ENCODE assay signal across 21 cellular contexts in the genomic region with DNA sequence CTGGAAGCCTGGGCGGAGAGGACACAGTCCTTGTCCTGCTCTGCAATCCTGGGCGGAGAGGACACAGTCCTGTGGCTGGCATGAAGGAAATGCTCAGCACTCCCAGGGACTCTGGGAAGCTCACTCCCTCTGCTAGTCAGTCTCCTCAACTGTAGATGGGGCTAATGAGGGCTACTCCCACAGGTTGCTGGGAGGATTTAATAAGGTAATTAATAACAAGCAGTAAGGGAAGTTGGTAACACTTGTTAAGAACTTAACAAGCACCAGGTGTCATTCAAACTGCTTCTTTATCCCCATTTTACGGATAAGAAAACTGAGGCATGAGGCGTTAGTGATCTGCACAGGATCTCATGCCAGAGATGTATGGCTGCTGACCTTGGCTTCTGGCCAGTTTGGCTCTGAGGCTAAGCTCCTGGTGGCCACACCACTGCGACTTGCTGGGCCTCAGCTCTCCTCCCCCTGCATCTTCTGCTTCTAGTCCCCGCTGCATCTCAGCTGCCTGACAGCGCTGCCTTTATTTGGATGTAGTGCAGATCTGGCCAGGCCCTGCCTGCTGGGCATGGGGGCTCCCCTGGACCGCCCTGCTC. TPM values are rescaled to one million over a fixed set of nuclear protein-coding genes. Genes with fewer than 3 reads are reported as not detected.
DNase-seq lines count a peak whose midpoint lies in the region; ATAC-seq, FAIRE-seq and TF ChIP-seq lines count a peak whose summit lies in the region.
"Had no signal": no experiment of that assay in that cellular context is flagged by ENCODE, and none has a peak within 500 bp of the region (broad histone marks: within the 10 kb centered on the region; RNA-seq: fewer than 3 reads in every experiment).

No MANE protein-coding gene starts in this region.

- H3K14ac ChIP-seq in mesenchymal stem cell (ENCODE audit: low read length in 2 of 2), result peak overlapping the region in 1 of 2 experiments; percentile 9

- peaks cover 10% of the 10 kb centered on the region for H3K27me3 Mint-ChIP-seq in CD4-positive, CD25-positive, alpha-beta regulatory T cell
- peaks cover 31% of the 10 kb centered on the region for H3K27me3 Mint-ChIP-seq in astrocyte (ENCODE audit: low read depth, unreplicated experiment)

- no peak overlapping the region for H3K23ac ChIP-seq in mesenchymal stem cell (ENCODE audit: low read length in 2 of 2)

- H3K36me3 Mint-ChIP-seq in CD4-positive, CD25-positive, alpha-beta regulatory T cell, result no peaks in the 10 kb centered on the region
- no peaks in the 10 kb centered on the region for H3K36me3 Mint-ChIP-seq in astrocyte (ENCODE audit: low read depth, unreplicated experiment)
- H3K36me3 Mint-ChIP-seq: stimulated activated memory B cell treated with anti-CD40 and anti-IgM and Interleukin-4, amounts not matched to agents 10 μg/mL and 1 μg/mL and 100 μg/mL, for 72 hours had no signal

- no peak overlapping the region for H2BK12ac ChIP-seq in mesenchymal stem cell (ENCODE audit: low read length in 2 of 2)

- H3K79me2 ChIP-seq in astrocyte (ENCODE audit: insufficient read depth, low read length), result no peaks in the 10 kb centered on the region

- no peaks in the 10 kb centered on the region for H3K79me1 ChIP-seq in mesenchymal stem cell (replicated peaks; ENCODE audit: low read length, poor library complexity, severe bottlenecking)

- no peak for FAIRE-seq in astrocyte (lab: Jason Lieb, UNC)

- no peaks in the 10 kb centered on the region for H3K36me3 ChIP-seq in CD4-positive, CD25-positive, alpha-beta regulatory T cell (ENCODE audit: control insufficient read depth, insufficient read depth, low read length)
- no peaks in the 10 kb centered on the region for H3K36me3 ChIP-seq in astrocyte (ENCODE audit: insufficient read depth, low read length)
- H3K36me3 ChIP-seq in mesenchymal stem cell (ENCODE audit: control insufficient read depth in 1 of 2, insufficient read depth in 2 of 2, low read depth in 1 of 2, low read length in 2 of 2), result no peaks in the 10 kb centered on the region
- H3K36me3 ChIP-seq in lower lobe of right lung, result no peaks in the 10 kb centered on the region
- H3K36me3 ChIP-seq: HAP-1, upper lobe of left lung had no signal

- H3K4me1 ChIP-seq in CD4-positive, CD25-positive, alpha-beta regulatory T cell (ENCODE audit: control insufficient read depth, insufficient read depth, low read length, poor library complexity, severe bottlenecking), result peaks cover 63% of the 10 kb centered on the region
- H3K4me1 ChIP-seq in astrocyte (ENCODE audit: insufficient read depth, low read length), result peaks cover 21% of the 10 kb centered on the region
- H3K4me1 ChIP-seq in mesenchymal stem cell (ENCODE audit: control insufficient read depth, insufficient read depth, low read depth, low read length), result peaks cover 39% of the 10 kb centered on the region
- peaks cover 8% of the 10 kb centered on the region for H3K4me1 ChIP-seq in lower lobe of right lung
- H3K4me1 ChIP-seq: HAP-1 had no signal

- no peak overlapping the region for H4K91ac ChIP-seq in mesenchymal stem cell (ENCODE audit: low read length)

- peak overlapping the region; percentile 89 to 97 (median 91) for H3K27ac Mint-ChIP-seq in CD4-positive, CD25-positive, alpha-beta regulatory T cell
- no peak overlapping the region for H3K27ac Mint-ChIP-seq in astrocyte (ENCODE audit: unreplicated experiment)
- H3K27ac Mint-ChIP-seq: dendritic cell treated with granulocyte-macrophage colony-stimulating factor and Interleukin-4, amounts not matched to agents 40 ng/mL and 50 ng/mL, for 4 days had no signal

- H3K4me2 ChIP-seq in astrocyte (ENCODE audit: low read length) (peak overlapping the region; percentile 52), mesenchymal stem cell (ENCODE audit: low read length, poor library complexity, severe bottlenecking) (no peak overlapping the region)

- no peak overlapping the region for H3K4ac ChIP-seq in mesenchymal stem cell (ENCODE audit: low read depth in 1 of 2, low read length in 2 of 2)

- H3K4me3 ChIP-seq in CD4-positive, CD25-positive, alpha-beta regulatory T cell (ENCODE audit: low read depth, low read length), result no peak overlapping the region
- H3K4me3 ChIP-seq in astrocyte (ENCODE audit: insufficient read depth, low read depth, low read length) (no peak overlapping the region), mesenchymal stem cell (ENCODE audit: insufficient read depth in 1 of 2, low read depth in 1 of 2, low read length in 2 of 2) (no peak overlapping the region), lower lobe of right lung (no peak overlapping the region)
- H3K4me3 ChIP-seq: HAP-1, upper lobe of left lung had no signal

- no peak overlapping the region for H4K8ac ChIP-seq in mesenchymal stem cell (ENCODE audit: low read length)

- H2BK15ac ChIP-seq in mesenchymal stem cell (ENCODE audit: low read depth, poor library complexity, severe bottlenecking), result no peak overlapping the region

- H2BK5ac ChIP-seq in mesenchymal stem cell (ENCODE audit: low read depth, low read length, poor library complexity, severe bottlenecking), result peak overlapping the region; percentile 26

- WGBS in mesenchymal stem cell, result 82% methylated on average over 8 of the region's 8 CpGs

- H2AK5ac ChIP-seq in mesenchymal stem cell (ENCODE audit: low read length, severe bottlenecking), result peak overlapping the region; percentile 34

- H3K9ac ChIP-seq in astrocyte (ENCODE audit: low read length) (no peak overlapping the region), mesenchymal stem cell (ENCODE audit: low read length) (no peak overlapping the region)

- ATAC-seq in CD4-positive, CD25-positive, alpha-beta regulatory T cell (ENCODE audit: low read depth in 2 of 2), result no peak
- no peak for ATAC-seq in lower lobe of right lung
- no peak for ATAC-seq in omental fat pad (ENCODE audit: low FRiP score)
- ATAC-seq in HG02642 (IDR thresholded peaks at IDR 0.05; ENCODE audit: poor library complexity, unreplicated experiment), result no peak
- no peak for ATAC-seq in GM21576 (IDR thresholded peaks at IDR 0.05; ENCODE audit: unreplicated experiment)
- ATAC-seq: stimulated activated memory B cell treated with anti-CD40 and anti-IgM and Interleukin-4, amounts not matched to agents 10 μg/mL and 1 μg/mL and 100 μg/mL, for 72 hours had no signal

- TF ChIP-seq CTCF in astrocyte (IDR thresholded peaks at IDR 0.05; ENCODE audit: insufficient read depth, low read depth, low read length), result no peak
- no peak for TF ChIP-seq CTCF in lower lobe of right lung (IDR thresholded peaks at IDR 0.05)
- no peak for TF ChIP-seq CTCF in omental fat pad (IDR thresholded peaks at IDR 0.05)

- H2BK120ac ChIP-seq in mesenchymal stem cell (ENCODE audit: low read depth, low read length), result no peak overlapping the region

- no peak overlapping the region for H3K18ac ChIP-seq in mesenchymal stem cell (ENCODE audit: low read depth in 1 of 2, low read length in 2 of 2)

- peaks cover 0 to 3% (median 0%) of the 10 kb centered on the region in 7 donors for H3K9me3 Mint-ChIP-seq in CD4-positive, CD25-positive, alpha-beta regulatory T cell
- H3K9me3 Mint-ChIP-seq in astrocyte (ENCODE audit: unreplicated experiment), result no peaks in the 10 kb centered on the region
- H3K9me3 Mint-ChIP-seq: dendritic cell treated with granulocyte-macrophage colony-stimulating factor and Interleukin-4, amounts not matched to agents 40 ng/mL and 50 ng/mL, for 4 days; stimulated activated memory B cell treated with anti-CD40 and anti-IgM and Interleukin-4, amounts not matched to agents 10 μg/mL and 1 μg/mL and 100 μg/mL, for 72 hours had no signal

- no peaks in the 10 kb centered on the region for H3K9me3 ChIP-seq in CD4-positive, CD25-positive, alpha-beta regulatory T cell (ENCODE audit: control insufficient read depth in 2 of 2, low read length in 2 of 2)
- H3K9me3 ChIP-seq in astrocyte (ENCODE audit: insufficient read depth, low read depth, low read length), result no peaks in the 10 kb centered on the region
- H3K9me3 ChIP-seq in mesenchymal stem cell (ENCODE audit: control insufficient read depth, low read length), result no peaks in the 10 kb centered on the region
- no peaks in the 10 kb centered on the region for H3K9me3 ChIP-seq in lower lobe of right lung
- H3K9me3 ChIP-seq: HAP-1, upper lobe of left lung had no signal

- H3K4me1 Mint-ChIP-seq in CD4-positive, CD25-positive, alpha-beta regulatory T cell, result peaks cover 21 to 89% (median 53%) of the 10 kb centered on the region in 4 donors
- H3K4me1 Mint-ChIP-seq in astrocyte (ENCODE audit: low read depth, unreplicated experiment), result peaks cover 14% of the 10 kb centered on the region

- no peaks in the 10 kb centered on the region for H4K20me1 ChIP-seq in astrocyte (ENCODE audit: insufficient read depth, low read length)

- no peak overlapping the region for H3K27ac ChIP-seq in CD4-positive, CD25-positive, alpha-beta regulatory T cell (ENCODE audit: insufficient read depth, low read length, poor library complexity, severe bottlenecking)
- no peak overlapping the region for H3K27ac ChIP-seq in astrocyte (ENCODE audit: low read depth, low read length)
- H3K27ac ChIP-seq in mesenchymal stem cell (ENCODE audit: low read length, poor library complexity, severe bottlenecking), result peak overlapping the region; percentile 66
- H3K27ac ChIP-seq in lower lobe of right lung, result no peak overlapping the region
- H3K27ac ChIP-seq: C4-2B, epithelial cell of prostate, RWPE1, upper lobe of left lung had no signal

- H3K4me3 Mint-ChIP-seq in CD4-positive, CD25-positive, alpha-beta regulatory T cell, result peak overlapping the region in 3 of 4 donors; percentile 15 to 66 (median 43)
- no peak overlapping the region for H3K4me3 Mint-ChIP-seq in astrocyte (ENCODE audit: unreplicated experiment)
- H3K4me3 Mint-ChIP-seq: dendritic cell treated with granulocyte-macrophage colony-stimulating factor and Interleukin-4, amounts not matched to agents 40 ng/mL and 50 ng/mL, for 4 days; stimulated activated memory B cell treated with anti-CD40 and anti-IgM and Interleukin-4, amounts not matched to agents 10 μg/mL and 1 μg/mL and 100 μg/mL, for 72 hours had no signal

- H2AFZ ChIP-seq in astrocyte (ENCODE audit: low read depth, low read length) (no peak overlapping the region), mesenchymal stem cell (ENCODE audit: low read depth, low read length) (no peak overlapping the region)

- H3K27me3 ChIP-seq in CD4-positive, CD25-positive, alpha-beta regulatory T cell (ENCODE audit: control insufficient read depth, insufficient read depth, low read length), result no peaks in the 10 kb centered on the region
- H3K27me3 ChIP-seq in astrocyte (ENCODE audit: insufficient read depth, low read length) (no peaks in the 10 kb centered on the region), mesenchymal stem cell (ENCODE audit: control insufficient read depth in 1 of 2, insufficient read depth in 1 of 2, low read length in 2 of 2) (peaks cover 0 to 52% of the 10 kb centered on the region in 2 experiments), lower lobe of right lung (ENCODE audit: low read depth) (no peaks in the 10 kb centered on the region)
- H3K27me3 ChIP-seq: upper lobe of left lung had no signal

- intact Hi-C loops in lower lobe of right lung (cut with DNase I), result loop anchor here (10.0 kb wide), 1 partner anchor 257 kb away; no protein-coding TSS in a partner anchor

- DNase-seq in CD4-positive, CD25-positive, alpha-beta regulatory T cell, result no peak
- DNase-seq in EH (ENCODE audit: low read depth) (peak; percentile 14), astrocyte (ENCODE audit: low read depth) (no peak), mesenchymal stem cell (no peak), lower lobe of right lung (no peak), omental fat pad (ENCODE audit: low spot score) (no peak)
- DNase-seq: activated CD4-positive, CD25-positive, alpha-beta regulatory T cell; DMS79; NCI-H1417; NCI-H2171 treated with DMSO at 0.1 percent for 48 hours; upper lobe of left lung had no signal

RNA-seq across cellular contexts. Expression of gene BEGAIN, which starts 54.1 kb away (rescaled TPM):
- total RNA-seq in CD4-positive, CD25-positive, alpha-beta regulatory T cell, result 1.3 TPM
- polyA plus RNA-seq in CD4-positive, CD25-positive, alpha-beta regulatory T cell, result under 1 TPM in 3 of 4 donors, not detected in 1; 0.29 to 0.53 (median 0.47) TPM
- total RNA-seq in astrocyte, result 0.54 and 0.89 TPM in 2 replicates
- 0.15 TPM for polyA plus RNA-seq in mesenchymal stem cell (2013, experiment 1 of 2)
- polyA plus RNA-seq in mesenchymal stem cell (2013, experiment 2 of 2), result 0.11 TPM
- total RNA-seq in lower lobe of right lung, result 1.3 TPM
- 1 to 10 TPM; 1.0 to 8.6 (median 1.6) TPM for total RNA-seq in omental fat pad
- total RNA-seq: LHCN-M2, myocyte had no signal
